7 cellular contexts compared by ENCODE assay signal in the genomic region with DNA sequence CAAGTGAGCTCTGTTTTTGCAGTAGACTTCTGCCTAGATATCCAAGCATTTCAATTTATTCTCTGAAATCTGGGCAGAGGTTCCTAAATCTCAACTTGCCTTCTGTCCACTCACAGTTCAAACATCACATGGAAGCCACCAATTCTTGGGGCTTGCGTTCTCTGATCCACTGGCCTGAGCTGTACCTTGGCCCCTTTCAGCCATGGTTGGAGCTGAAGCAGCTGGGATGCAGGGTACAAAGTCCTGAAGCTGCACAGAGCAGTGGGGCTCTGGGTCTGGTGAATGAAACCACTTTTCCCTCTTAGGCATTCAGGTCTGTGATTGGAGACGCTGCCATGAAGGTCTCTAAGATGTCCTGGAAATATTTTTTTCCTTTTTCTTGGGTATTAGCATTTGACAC.
"Had no signal": no experiment of that assay in that cellular context is flagged by ENCODE, and none has a peak within 500 bp of the region (broad histone marks: within the 10 kb centered on the region; RNA-seq: fewer than 3 reads in every experiment).

No MANE protein-coding gene starts in this region.

- H3K27ac ChIP-seq: HL-60, KMS-11 had no signal

- FAIRE-seq: HTR-8/SVneo, K562 had no signal

- H3K9ac ChIP-seq: KMS-11 had no signal

- ATAC-seq: K562 had no signal

- H3K4me2 ChIP-seq: KMS-11 had no signal

- H3K4me3 ChIP-seq: K562 had no signal

- DNase-seq: IMR-90, KBM-7, KG1 had no signal
